In genomic region chr7:1900847-1901246, GRCh38 we compare ENCODE assay signal across 16 cellular contexts.
A peak's percentile ranks its signal among the peaks of the same experiment; 100 is the strongest.
DNase-seq lines count a peak whose midpoint lies in the region; ATAC-seq, FAIRE-seq and TF ChIP-seq lines count a peak whose summit lies in the region.
"Had no signal": no experiment of that assay in that cellular context is flagged by ENCODE, and none has a peak within 500 bp of the region (broad histone marks: within the 10 kb centered on the region; RNA-seq: fewer than 3 reads in every experiment).

No MANE protein-coding gene starts in this region.

- dilution Hi-C loops in IMR-90 (cut with HindIII; ENCODE audit: low sequenced_read_pairs, unreplicated experiment): no loop called here

- no peaks in the 10 kb centered on the region for H3K4me1 Mint-ChIP-seq in CD14-positive monocyte
- H3K4me1 Mint-ChIP-seq in stimulated activated effector memory CD8-positive, alpha-beta T cell treated with anti-CD3 and anti-CD28 coated beads, Interleukin-12 subunit alpha, Interleukin-12 subunit beta, amount 100 ng/mL, for 72 hours: peaks cover 20% of the 10 kb centered on the region

- CTCF ChIA-PET in IMR-90 (lab: Yijun Ruan, JAX): no interaction called here
- CTCF ChIA-PET in HEK293T (lab: Yijun Ruan, JAX): no interaction called here

- peak; percentile 32 for DNase-seq in CD14-positive monocyte (ENCODE audit: low spot score)
- no peak for DNase-seq in IMR-90
- DNase-seq in stimulated activated effector memory CD8-positive, alpha-beta T cell treated with anti-CD3 and anti-CD28 coated beads, Interleukin-12 subunit alpha, Interleukin-12 subunit beta, amount 100 ng/mL, for 72 hours (ENCODE audit: low spot score in 2 of 2): no peak
- no peak for DNase-seq in HEK293T (ENCODE audit: extremely low spot score)
- DNase-seq in RCC 7860 (ENCODE audit: low spot score): no peak
- DNase-seq in mucosa of gallbladder (ENCODE audit: low spot score): no peak
- DNase-seq: CD8-positive, alpha-beta memory T cell; DND-41; GM23248; NCI-H187 treated with DMSO at 0.1 percent for 48 hours; NCI-H345; NCI-H526 had no signal

- H3K9me3 ChIP-seq in IMR-90 (ENCODE audit: control insufficient read depth, insufficient read depth, low read length) (no peaks in the 10 kb centered on the region), iPS-15b (ENCODE audit: control insufficient read depth, insufficient read depth, low read length) (no peaks in the 10 kb centered on the region)
- H3K9me3 ChIP-seq: SJSA1 had no signal

- no peak for TF ChIP-seq POLR2A in IMR-90 (IDR thresholded peaks at IDR 0.05; ENCODE audit: low read depth, low read length)

- H3K4ac ChIP-seq in IMR-90 (ENCODE audit: low read depth, low read length): no peak overlapping the region

- no peaks in the 10 kb centered on the region; a peak in 1 of 4 replicates for H3K79me1 ChIP-seq in IMR-90 (ENCODE audit: low read depth in 1 of 2, low read length in 2 of 2)

- no peaks in the 10 kb centered on the region for H3K27me3 ChIP-seq in IMR-90 (ENCODE audit: control insufficient read depth, insufficient read depth, low read length)
- H3K27me3 ChIP-seq in iPS-15b (ENCODE audit: control insufficient read depth, insufficient read depth, low read length): no peaks in the 10 kb centered on the region
- H3K27me3 ChIP-seq: SJSA1 had no signal

- H2BK120ac ChIP-seq in IMR-90 (ENCODE audit: low read depth, low read length): no peak overlapping the region

- no peak overlapping the region for H2BK15ac ChIP-seq in IMR-90 (ENCODE audit: low read depth, low read length)

- H3K27me3 Mint-ChIP-seq in CD14-positive monocyte (ENCODE audit: low read depth in 3 of 3): no peaks in the 10 kb centered on the region
- H3K27me3 Mint-ChIP-seq: CD8-positive, alpha-beta memory T cell had no signal

- peaks cover 27 to 35% of the 10 kb centered on the region in 2 donors for H3K36me3 Mint-ChIP-seq in CD14-positive monocyte
- no peaks in the 10 kb centered on the region for H3K36me3 Mint-ChIP-seq in stimulated activated effector memory CD8-positive, alpha-beta T cell treated with anti-CD3 and anti-CD28 coated beads, Interleukin-12 subunit alpha, Interleukin-12 subunit beta, amount 100 ng/mL, for 72 hours

- TF ChIP-seq CTCF in CD14-positive monocyte (IDR thresholded peaks at IDR 0.05) (no peak), IMR-90 (conservative IDR thresholded peaks at IDR 0.05; ENCODE audit: low read depth, low read length) (no peak)

- H3K9ac ChIP-seq in IMR-90 (ENCODE audit: low read depth, low read length): no peak overlapping the region
- H3K9ac ChIP-seq in iPS-15b (ENCODE audit: low read depth, low read length): peak overlapping the region; percentile 37
- H3K9ac ChIP-seq: GM23248 had no signal

- peak overlapping the region in 1 of 7 donors; percentile 40 for H3K27ac Mint-ChIP-seq in CD14-positive monocyte
- peak overlapping the region; percentile 40 for H3K27ac Mint-ChIP-seq in stimulated activated effector memory CD8-positive, alpha-beta T cell treated with anti-CD3 and anti-CD28 coated beads, Interleukin-12 subunit alpha, Interleukin-12 subunit beta, amount 100 ng/mL, for 72 hours

- intact Hi-C loops in CD14-positive monocyte (cut with micrococcal nuclease) (no loop called here), IMR-90 (cut with micrococcal nuclease) (no loop called here)

- no peak overlapping the region for H3K18ac ChIP-seq in IMR-90 (ENCODE audit: low read depth, low read length)

- POLR2A ChIA-PET in IMR-90 (lab: Charles Lee; ENCODE audit: unreplicated experiment) (no interaction called here), HEK293T (lab: Yijun Ruan, JAX) (no interaction called here)

- WGBS in IMR-90 (ENCODE audit: extremely low coverage in 2 of 2, insufficient read length in 1 of 2), 2 experiments: 100% methylated on average over 1 of the region's 13 CpGs; no CpG with 5 or more reads in 1 of the 2 experiments

- no peak overlapping the region for H2BK5ac ChIP-seq in IMR-90 (ENCODE audit: low read depth, low read length, poor library complexity, severe bottlenecking)

- H2AK9ac ChIP-seq in IMR-90 (replicated peaks; ENCODE audit: low read depth, low read length, poor library complexity): no peak overlapping the region

- H3K36me3 ChIP-seq in IMR-90 (ENCODE audit: control insufficient read depth, insufficient read depth, low read length) (peaks cover 7% of the 10 kb centered on the region; the same call in 1 of the 2 replicates), iPS-15b (ENCODE audit: control insufficient read depth, insufficient read depth, low read length) (peaks cover 10% of the 10 kb centered on the region)
- H3K36me3 ChIP-seq: SJSA1 had no signal

- H3K9me1 ChIP-seq in IMR-90 (ENCODE audit: insufficient read depth, low read length): peaks cover 9% of the 10 kb centered on the region

- no peak overlapping the region for H3K4me3 Mint-ChIP-seq in CD14-positive monocyte
- no peak overlapping the region for H3K4me3 Mint-ChIP-seq in stimulated activated effector memory CD8-positive, alpha-beta T cell treated with anti-CD3 and anti-CD28 coated beads, Interleukin-12 subunit alpha, Interleukin-12 subunit beta, amount 100 ng/mL, for 72 hours
- H3K4me3 Mint-ChIP-seq: CD8-positive, alpha-beta memory T cell had no signal

- peak overlapping the region; percentile 3 for H2AFZ ChIP-seq in IMR-90 (replicated peaks; ENCODE audit: low read length, poor library complexity)
- H2AFZ ChIP-seq: GM23248 had no signal

- no peak overlapping the region for H3K27ac ChIP-seq in IMR-90 (ENCODE audit: insufficient read depth, low read length)
- H3K27ac ChIP-seq: GM23248, SJSA1 had no signal

- no peak overlapping the region for H3K4me2 ChIP-seq in IMR-90 (ENCODE audit: low read depth, low read length)

- H4K5ac ChIP-seq in IMR-90 (ENCODE audit: low read depth, low read length): no peak overlapping the region

- in situ Hi-C loops in IMR-90 (cut with MboI; ENCODE audit: low sequenced_read_pairs): no loop called here

- no peak overlapping the region for H4K91ac ChIP-seq in IMR-90 (ENCODE audit: insufficient read depth, low read depth, low read length)

- no peak for TF ChIP-seq RAD21 in IMR-90 (IDR thresholded peaks at IDR 0.05; ENCODE audit: low read length)

- no peak overlapping the region for H4K8ac ChIP-seq in IMR-90 (ENCODE audit: low read depth in 2 of 2, low read length in 2 of 2)

- BruUV-seq in IMR-90 (replicated peaks; lab: Mats Ljungman, UMichigan): no TSS peak

- ATAC-seq in IMR-90 (ENCODE audit: low read depth): no peak
- ATAC-seq in stimulated activated effector memory CD8-positive, alpha-beta T cell treated with anti-CD3 and anti-CD28 coated beads, Interleukin-12 subunit alpha, Interleukin-12 subunit beta, amount 100 ng/mL, for 72 hours: no peak

- peaks cover 4% of the 10 kb centered on the region; the same call in 1 of the 2 replicates for H4K20me1 ChIP-seq in IMR-90 (ENCODE audit: insufficient read depth, low read length)

- no peak overlapping the region for H3K56ac ChIP-seq in IMR-90 (ENCODE audit: extremely low read depth, insufficient read depth, low read length)

- no peak overlapping the region for H3K23ac ChIP-seq in IMR-90 (ENCODE audit: low read depth, low read length)

- no peaks in the 10 kb centered on the region for H3K9me3 Mint-ChIP-seq in CD14-positive monocyte
- no peaks in the 10 kb centered on the region for H3K9me3 Mint-ChIP-seq in stimulated activated effector memory CD8-positive, alpha-beta T cell treated with anti-CD3 and anti-CD28 coated beads, Interleukin-12 subunit alpha, Interleukin-12 subunit beta, amount 100 ng/mL, for 72 hours
- H3K9me3 Mint-ChIP-seq: CD8-positive, alpha-beta memory T cell had no signal

- FAIRE-seq in RCC 7860 (lab: Jason Lieb, UNC): no peak
- FAIRE-seq: D721Med, G401.6 had no signal

- no peak overlapping the region for H3K14ac ChIP-seq in IMR-90 (replicated peaks; ENCODE audit: low read depth, low read length)

- no peak overlapping the region for H2BK20ac ChIP-seq in IMR-90 (ENCODE audit: low read depth, low read length)

- H2AK5ac ChIP-seq in IMR-90 (ENCODE audit: low read depth, low read length): peak overlapping the region; percentile 16; the same call in 1 of the 2 replicates

- H3K4me1 ChIP-seq in IMR-90 (ENCODE audit: control insufficient read depth, insufficient read depth, low read length): peaks cover 10% of the 10 kb centered on the region
- no peaks in the 10 kb centered on the region for H3K4me1 ChIP-seq in iPS-15b (ENCODE audit: control insufficient read depth, insufficient read depth, low read length)
- H3K4me1 ChIP-seq: SJSA1 had no signal

- H3K4me3 ChIP-seq in IMR-90 (ENCODE audit: insufficient read depth, low read depth, low read length) (no peak overlapping the region), iPS-15b (ENCODE audit: low read depth, low read length) (no peak overlapping the region)
- H3K4me3 ChIP-seq: GM23248, SJSA1 had no signal

TF ChIP-seq in IMR-90, 13 proteins besides CTCF, POLR2A, EP300 and RAD21 (continues in another document):
- TF ChIP-seq SMC3 (IDR thresholded peaks at IDR 0.05; ENCODE audit: low read depth, low read length): no peak
- no peak for TF ChIP-seq MAZ (IDR thresholded peaks at IDR 0.05; ENCODE audit: borderline replicate concordance, low read depth, low read length)
- no peak for TF ChIP-seq MAFK (IDR thresholded peaks at IDR 0.05; ENCODE audit: low read depth, low read length)
- no peak for TF ChIP-seq CHD1 (IDR thresholded peaks at IDR 0.05; ENCODE audit: low read depth, low read length)
- no peak for TF ChIP-seq NFE2L2 (IDR thresholded peaks at IDR 0.05; ENCODE audit: low read depth, low read length)
- no peak for TF ChIP-seq BHLHE40 (IDR thresholded peaks at IDR 0.05; ENCODE audit: low read depth, low read length)
- no peak for TF ChIP-seq MXI1 (IDR thresholded peaks at IDR 0.05; ENCODE audit: borderline replicate concordance, low read depth, low read length)

TF ChIP-seq in HEK293T, 16 proteins besides CTCF, POLR2A, EP300 and RAD21 (continues in another document):
- TF ChIP-seq NFRKB (IDR thresholded peaks at IDR 0.05): no peak
- TF ChIP-seq L3MBTL2 (conservative IDR thresholded peaks at IDR 0.05): no peak
- no peak for TF ChIP-seq CTBP1 (IDR thresholded peaks at IDR 0.05; ENCODE audit: borderline replicate concordance)
- no peak for TF ChIP-seq BHLHE40 (IDR thresholded peaks at IDR 0.05; ENCODE audit: borderline replicate concordance)
- TF ChIP-seq FOXM1 (IDR thresholded peaks at IDR 0.05; ENCODE audit: borderline replicate concordance): no peak
- no peak for TF ChIP-seq HDGF (IDR thresholded peaks at IDR 0.05; ENCODE audit: borderline replicate concordance)
- TF ChIP-seq TARDBP (IDR thresholded peaks at IDR 0.05): no peak
- TF ChIP-seq, protein P1, sequence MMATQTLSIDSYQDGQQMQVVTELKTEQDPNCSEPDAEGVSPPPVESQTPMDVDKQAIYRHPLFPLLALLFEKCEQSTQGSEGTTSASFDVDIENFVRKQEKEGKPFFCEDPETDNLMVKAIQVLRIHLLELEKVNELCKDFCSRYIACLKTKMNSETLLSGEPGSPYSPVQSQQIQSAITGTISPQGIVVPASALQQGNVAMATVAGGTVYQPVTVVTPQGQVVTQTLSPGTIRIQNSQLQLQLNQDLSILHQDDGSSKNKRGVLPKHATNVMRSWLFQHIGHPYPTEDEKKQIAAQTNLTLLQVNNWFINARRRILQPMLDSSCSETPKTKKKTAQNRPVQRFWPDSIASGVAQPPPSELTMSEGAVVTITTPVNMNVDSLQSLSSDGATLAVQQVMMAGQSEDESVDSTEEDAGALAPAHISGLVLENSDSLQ (IDR thresholded peaks at IDR 0.05): no peak
- TF ChIP-seq SUZ12 (IDR thresholded peaks at IDR 0.05): no peak
- TF ChIP-seq ELF4 (IDR thresholded peaks at IDR 0.05): no peak
- no peak for TF ChIP-seq ARNT (IDR thresholded peaks at IDR 0.05)
